ENCODE assay signal across 14 cellular contexts in the genomic region with DNA sequence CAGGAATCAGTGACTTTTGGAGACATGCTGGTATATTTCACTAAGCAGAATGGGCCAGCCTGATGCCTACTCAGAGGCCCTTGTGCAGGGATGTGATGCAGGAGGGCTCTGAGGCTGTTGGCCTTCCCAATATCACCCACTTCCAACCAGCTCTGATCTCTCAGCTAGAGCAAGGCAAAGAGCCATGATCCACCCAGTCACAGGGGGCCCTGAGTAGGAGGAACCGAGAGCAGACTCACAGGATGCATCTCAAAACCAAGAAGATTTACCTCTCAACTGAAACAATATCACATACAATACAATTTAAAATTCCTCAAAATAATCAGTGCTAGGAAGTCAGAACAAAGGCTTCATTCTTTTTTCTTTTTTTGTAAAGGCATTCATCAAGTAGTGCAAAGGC. TPM values are rescaled to one million over a fixed set of nuclear protein-coding genes. Genes with fewer than 3 reads are reported as not detected.
DNase-seq lines count a peak whose midpoint lies in the region; ATAC-seq and TF ChIP-seq lines count a peak whose summit lies in the region.
"Had no signal": no experiment of that assay in that cellular context is flagged by ENCODE, and none has a peak within 500 bp of the region (broad histone marks: within the 10 kb centered on the region; RNA-seq: fewer than 3 reads in every experiment).

No MANE protein-coding gene starts in this region.

- peak; percentile 60 for ATAC-seq in GM21526 (IDR thresholded peaks at IDR 0.05; ENCODE audit: low FRiP score, unreplicated experiment)
- ATAC-seq in HG03460 (IDR thresholded peaks at IDR 0.05; ENCODE audit: unreplicated experiment), result peak; percentile 68
- peak; percentile 66 for ATAC-seq in stimulated activated naive CD8-positive, alpha-beta T cell treated with anti-CD3 and anti-CD28 coated beads, Interleukin-15, amount 100 ng/mL, for 72 hours
- no peak for ATAC-seq in esophagus mucosa

- intact Hi-C loops in colonic mucosa (cut with DNase I), result no loop called here

- H3K27ac Mint-ChIP-seq in activated naive CD4-positive, alpha-beta T cell treated with anti-CD3 and anti-CD28 coated beads, Interleukin-2, amount 50 U/mL, for 24 hours, result no peak overlapping the region
- no peak overlapping the region for H3K27ac Mint-ChIP-seq in stimulated activated naive CD8-positive, alpha-beta T cell treated with anti-CD3 and anti-CD28 coated beads, Interleukin-15, amount 100 ng/mL, for 72 hours

- peaks cover 80% of the 10 kb centered on the region for H3K4me1 Mint-ChIP-seq in activated naive CD4-positive, alpha-beta T cell treated with anti-CD3 and anti-CD28 coated beads, Interleukin-2, amount 50 U/mL, for 24 hours
- peaks cover 63% of the 10 kb centered on the region for H3K4me1 Mint-ChIP-seq in stimulated activated naive CD8-positive, alpha-beta T cell treated with anti-CD3 and anti-CD28 coated beads, Interleukin-15, amount 100 ng/mL, for 72 hours

- no peak overlapping the region for H3K27ac ChIP-seq in colonic mucosa
- H3K27ac ChIP-seq: Peyer's patch had no signal

- no peak overlapping the region for H3K4me3 ChIP-seq in colonic mucosa
- H3K4me3 ChIP-seq: Peyer's patch had no signal

- H3K9me3 Mint-ChIP-seq in activated naive CD4-positive, alpha-beta T cell treated with anti-CD3 and anti-CD28 coated beads, Interleukin-2, amount 50 U/mL, for 24 hours, result no peaks in the 10 kb centered on the region
- H3K9me3 Mint-ChIP-seq in stimulated activated naive CD8-positive, alpha-beta T cell treated with anti-CD3 and anti-CD28 coated beads, Interleukin-15, amount 100 ng/mL, for 72 hours, result peaks cover 6 to 7% of the 10 kb centered on the region in 2 donors

- no peaks in the 10 kb centered on the region for H3K9me3 ChIP-seq in colonic mucosa
- H3K9me3 ChIP-seq: Peyer's patch had no signal

- no peaks in the 10 kb centered on the region for H3K27me3 Mint-ChIP-seq in activated naive CD4-positive, alpha-beta T cell treated with anti-CD3 and anti-CD28 coated beads, Interleukin-2, amount 50 U/mL, for 24 hours
- no peaks in the 10 kb centered on the region for H3K27me3 Mint-ChIP-seq in stimulated activated naive CD8-positive, alpha-beta T cell treated with anti-CD3 and anti-CD28 coated beads, Interleukin-15, amount 100 ng/mL, for 72 hours

- H3K36me3 ChIP-seq in colonic mucosa, result no peaks in the 10 kb centered on the region
- H3K36me3 ChIP-seq: Peyer's patch had no signal

- H3K4me1 ChIP-seq in colonic mucosa, result peaks cover 5% of the 10 kb centered on the region

- DNase-seq in activated naive CD4-positive, alpha-beta T cell treated with Interleukin-2 at 50 U/mL for 16 hours, result no peak
- DNase-seq in stimulated activated naive CD8-positive, alpha-beta T cell treated with anti-CD3 and anti-CD28 coated beads, Interleukin-15, amount 100 ng/mL, for 72 hours, result no peak
- no peak for DNase-seq in amygdala (lab: John Stamatoyannopoulos, UW)
- DNase-seq in colonic mucosa, result no peak
- DNase-seq: activated CD4-positive, alpha-beta T cell treated with anti-CD3 and anti-CD28 coated beads, Interleukin-2, amount 50 U/mL, for 48 hours; cerebellar nuclear complex; DMS79; kidney glomerular epithelial cell; NCI-H446 treated with DMSO at 0.1 percent for 48 hours; Peyer's patch had no signal

- no peak overlapping the region for H3K9ac ChIP-seq in colonic mucosa (ENCODE audit: low read depth in 2 of 2, low read length in 2 of 2)

- TF ChIP-seq CTCF in colonic mucosa (IDR thresholded peaks at IDR 0.05), result no peak

- peak overlapping the region; percentile 6 for H3K4me3 Mint-ChIP-seq in activated naive CD4-positive, alpha-beta T cell treated with anti-CD3 and anti-CD28 coated beads, Interleukin-2, amount 50 U/mL, for 24 hours
- H3K4me3 Mint-ChIP-seq in stimulated activated naive CD8-positive, alpha-beta T cell treated with anti-CD3 and anti-CD28 coated beads, Interleukin-15, amount 100 ng/mL, for 72 hours, result peak overlapping the region in 1 of 2 donors; percentile 9

- H3K27me3 ChIP-seq in colonic mucosa, result no peaks in the 10 kb centered on the region
- H3K27me3 ChIP-seq: Peyer's patch had no signal

- peaks cover 6% of the 10 kb centered on the region for H3K36me3 Mint-ChIP-seq in activated naive CD4-positive, alpha-beta T cell treated with anti-CD3 and anti-CD28 coated beads, Interleukin-2, amount 50 U/mL, for 24 hours

RNA-seq across cellular contexts. Expression of gene FRYL, which starts 13.7 kb away (rescaled TPM):
- total RNA-seq in esophagus mucosa, result 31.8 TPM
- 100 to 1,000 TPM; 193 to 292 TPM for total RNA-seq in colonic mucosa
